Comparison of ENCODE assay signal across 8 cellular contexts in the genomic region with DNA sequence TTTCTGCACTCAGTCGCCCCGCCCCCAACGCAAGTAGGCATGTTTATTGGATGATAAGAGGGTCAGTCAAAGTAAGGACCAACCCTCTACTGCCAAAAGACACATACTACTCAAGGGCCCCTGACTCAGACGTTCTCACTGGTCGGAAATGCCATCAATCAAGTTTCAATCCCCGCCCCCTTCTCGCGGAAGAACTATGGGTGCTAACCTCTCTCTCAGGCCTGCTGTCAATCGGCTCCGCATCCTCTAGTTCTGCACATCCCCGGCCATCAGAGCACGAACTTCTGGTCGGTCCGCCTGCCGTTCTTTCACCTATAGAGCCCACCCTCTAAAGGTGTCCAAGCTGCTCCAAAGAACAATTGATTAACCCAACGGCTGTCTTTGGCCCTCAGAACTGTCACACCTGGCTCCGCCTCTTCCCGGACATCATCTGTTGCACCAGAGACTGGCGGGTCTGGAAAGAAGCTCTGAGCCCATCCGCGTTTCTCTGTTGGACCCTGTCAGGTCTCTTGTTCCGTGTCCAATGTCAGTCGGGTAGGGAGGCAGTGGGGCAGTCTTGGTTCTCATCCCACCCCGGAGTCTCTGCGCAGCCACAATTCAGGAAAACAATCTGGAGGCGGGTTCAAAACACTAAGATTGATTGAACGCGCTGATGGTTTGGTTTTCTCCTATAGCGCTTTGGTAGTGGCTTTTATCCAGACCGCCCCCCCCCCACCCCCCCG. TPM values are rescaled to one million over a fixed set of nuclear protein-coding genes. Genes with fewer than 3 reads are reported as not detected.
A peak's percentile ranks its signal among the peaks of the same experiment; 100 is the strongest.
DNase-seq lines count a peak whose midpoint lies in the region; ATAC-seq and TF ChIP-seq lines count a peak whose summit lies in the region.

No MANE protein-coding gene starts in this region.

- no peaks in the 10 kb centered on the region for H3K36me3 Mint-ChIP-seq in GM23338 (ENCODE audit: low read depth)
- H3K36me3 Mint-ChIP-seq in activated T-helper 17 cell treated with anti-CD3 and anti-CD28 coated beads, Interleukin-2, amount 50 U/mL, for 72 hours (ENCODE audit: low read depth): no peaks in the 10 kb centered on the region
- no peaks in the 10 kb centered on the region for H3K36me3 Mint-ChIP-seq in natural killer cell

- peak overlapping the region; percentile 90; the same call in 1 of the 2 replicates for H3K27ac Mint-ChIP-seq in GM23338
- peak overlapping the region; percentile 94 for H3K27ac Mint-ChIP-seq in activated T-helper 17 cell treated with anti-CD3 and anti-CD28 coated beads, Interleukin-2, amount 50 U/mL, for 72 hours
- peak overlapping the region; percentile 93 to 94 for H3K27ac Mint-ChIP-seq in natural killer cell

- H3K27me3 ChIP-seq in GM23338 (ENCODE audit: insufficient read depth): no peaks in the 10 kb centered on the region

- H3K4me1 ChIP-seq in GM23338 (ENCODE audit: insufficient read depth): no peaks in the 10 kb centered on the region

- H3K4me2 ChIP-seq in GM23338: peak overlapping the region; percentile 74

- H3K27me3 Mint-ChIP-seq in GM23338 (ENCODE audit: insufficient read depth, low read depth, poor library complexity) (no peaks in the 10 kb centered on the region), natural killer cell (ENCODE audit: low read depth in 2 of 2) (no peaks in the 10 kb centered on the region)
- no peaks in the 10 kb centered on the region for H3K27me3 Mint-ChIP-seq in activated T-helper 17 cell treated with anti-CD3 and anti-CD28 coated beads, Interleukin-2, amount 50 U/mL, for 72 hours

- peak overlapping the region; percentile 88; the same call in 1 of the 2 replicates for H2AFZ ChIP-seq in GM23338

- no peaks in the 10 kb centered on the region for H3K4me1 Mint-ChIP-seq in GM23338
- H3K4me1 Mint-ChIP-seq in activated T-helper 17 cell treated with anti-CD3 and anti-CD28 coated beads, Interleukin-2, amount 50 U/mL, for 72 hours: no peaks in the 10 kb centered on the region
- H3K4me1 Mint-ChIP-seq in natural killer cell: no peaks in the 10 kb centered on the region

- no peak overlapping the region for H3K27ac ChIP-seq in GM23338 (ENCODE audit: low read depth)

- no peaks in the 10 kb centered on the region for H3K36me3 ChIP-seq in GM23338 (ENCODE audit: insufficient read depth)

- H4K20me1 ChIP-seq in GM23338 (replicated peaks; ENCODE audit: insufficient read depth): no peaks in the 10 kb centered on the region

- H3K79me2 ChIP-seq in GM23338 (replicated peaks; ENCODE audit: insufficient read depth): no peaks in the 10 kb centered on the region

- no peaks in the 10 kb centered on the region for H3F3A ChIP-seq in GM23338 (replicated peaks; ENCODE audit: low read depth)

- peak overlapping the region; percentile 60 for H3K4me3 ChIP-seq in GM23338

- no peaks in the 10 kb centered on the region for H3K9me2 ChIP-seq in GM23338 (ENCODE audit: insufficient read depth)

- intact Hi-C loops in natural killer cell (cut with micrococcal nuclease): no loop called here

- H3K4me3 Mint-ChIP-seq in GM23338 (peak overlapping the region; percentile 97), natural killer cell (peak overlapping the region; percentile 93)
- H3K4me3 Mint-ChIP-seq in activated T-helper 17 cell treated with anti-CD3 and anti-CD28 coated beads, Interleukin-2, amount 50 U/mL, for 72 hours: peak overlapping the region; percentile 96

- TF ChIP-seq CTCF in GM23338 (conservative IDR thresholded peaks at IDR 0.05; ENCODE audit: low read depth in 2 of 2): no peak
- TF ChIP-seq CTCF in natural killer cell (IDR thresholded peaks at IDR 0.05): no peak

- no peaks in the 10 kb centered on the region for H3K9me3 Mint-ChIP-seq in GM23338
- H3K9me3 Mint-ChIP-seq in activated T-helper 17 cell treated with anti-CD3 and anti-CD28 coated beads, Interleukin-2, amount 50 U/mL, for 72 hours: no peaks in the 10 kb centered on the region
- H3K9me3 Mint-ChIP-seq in natural killer cell: no peaks in the 10 kb centered on the region

- ATAC-seq in GM23338 (peak; percentile 99), natural killer cell (peak; percentile 97 to 99 (median 98))
- peak; percentile 99 for ATAC-seq in activated T-helper 17 cell treated with anti-CD3 and anti-CD28 coated beads, Interleukin-2, amount 50 U/mL, for 72 hours (replicated peaks)

- DNase-seq in Daoy (ENCODE audit: low read depth) (peak; percentile 89), GM23338 (ENCODE audit: low spot score) (peak; percentile 91), Kasumi-1 (lab: John Stamatoyannopoulos, UW) (peak; percentile 92), RKO (ENCODE audit: low spot score) (peak; percentile 95), fibroblast of peridontal ligament (ENCODE audit: extremely low read depth) (peak; percentile 96), natural killer cell (peak; percentile 88)
- DNase-seq in stimulated activated naive CD4-positive, alpha-beta T cell (lab: John Stamatoyannopoulos, UW): peak; percentile 78 to 93 (median 87)

TF ChIP-seq in GM23338, 12 proteins besides CTCF, POLR2A, EP300 and RAD21 (continues in another document):
- TF ChIP-seq, protein P1, sequence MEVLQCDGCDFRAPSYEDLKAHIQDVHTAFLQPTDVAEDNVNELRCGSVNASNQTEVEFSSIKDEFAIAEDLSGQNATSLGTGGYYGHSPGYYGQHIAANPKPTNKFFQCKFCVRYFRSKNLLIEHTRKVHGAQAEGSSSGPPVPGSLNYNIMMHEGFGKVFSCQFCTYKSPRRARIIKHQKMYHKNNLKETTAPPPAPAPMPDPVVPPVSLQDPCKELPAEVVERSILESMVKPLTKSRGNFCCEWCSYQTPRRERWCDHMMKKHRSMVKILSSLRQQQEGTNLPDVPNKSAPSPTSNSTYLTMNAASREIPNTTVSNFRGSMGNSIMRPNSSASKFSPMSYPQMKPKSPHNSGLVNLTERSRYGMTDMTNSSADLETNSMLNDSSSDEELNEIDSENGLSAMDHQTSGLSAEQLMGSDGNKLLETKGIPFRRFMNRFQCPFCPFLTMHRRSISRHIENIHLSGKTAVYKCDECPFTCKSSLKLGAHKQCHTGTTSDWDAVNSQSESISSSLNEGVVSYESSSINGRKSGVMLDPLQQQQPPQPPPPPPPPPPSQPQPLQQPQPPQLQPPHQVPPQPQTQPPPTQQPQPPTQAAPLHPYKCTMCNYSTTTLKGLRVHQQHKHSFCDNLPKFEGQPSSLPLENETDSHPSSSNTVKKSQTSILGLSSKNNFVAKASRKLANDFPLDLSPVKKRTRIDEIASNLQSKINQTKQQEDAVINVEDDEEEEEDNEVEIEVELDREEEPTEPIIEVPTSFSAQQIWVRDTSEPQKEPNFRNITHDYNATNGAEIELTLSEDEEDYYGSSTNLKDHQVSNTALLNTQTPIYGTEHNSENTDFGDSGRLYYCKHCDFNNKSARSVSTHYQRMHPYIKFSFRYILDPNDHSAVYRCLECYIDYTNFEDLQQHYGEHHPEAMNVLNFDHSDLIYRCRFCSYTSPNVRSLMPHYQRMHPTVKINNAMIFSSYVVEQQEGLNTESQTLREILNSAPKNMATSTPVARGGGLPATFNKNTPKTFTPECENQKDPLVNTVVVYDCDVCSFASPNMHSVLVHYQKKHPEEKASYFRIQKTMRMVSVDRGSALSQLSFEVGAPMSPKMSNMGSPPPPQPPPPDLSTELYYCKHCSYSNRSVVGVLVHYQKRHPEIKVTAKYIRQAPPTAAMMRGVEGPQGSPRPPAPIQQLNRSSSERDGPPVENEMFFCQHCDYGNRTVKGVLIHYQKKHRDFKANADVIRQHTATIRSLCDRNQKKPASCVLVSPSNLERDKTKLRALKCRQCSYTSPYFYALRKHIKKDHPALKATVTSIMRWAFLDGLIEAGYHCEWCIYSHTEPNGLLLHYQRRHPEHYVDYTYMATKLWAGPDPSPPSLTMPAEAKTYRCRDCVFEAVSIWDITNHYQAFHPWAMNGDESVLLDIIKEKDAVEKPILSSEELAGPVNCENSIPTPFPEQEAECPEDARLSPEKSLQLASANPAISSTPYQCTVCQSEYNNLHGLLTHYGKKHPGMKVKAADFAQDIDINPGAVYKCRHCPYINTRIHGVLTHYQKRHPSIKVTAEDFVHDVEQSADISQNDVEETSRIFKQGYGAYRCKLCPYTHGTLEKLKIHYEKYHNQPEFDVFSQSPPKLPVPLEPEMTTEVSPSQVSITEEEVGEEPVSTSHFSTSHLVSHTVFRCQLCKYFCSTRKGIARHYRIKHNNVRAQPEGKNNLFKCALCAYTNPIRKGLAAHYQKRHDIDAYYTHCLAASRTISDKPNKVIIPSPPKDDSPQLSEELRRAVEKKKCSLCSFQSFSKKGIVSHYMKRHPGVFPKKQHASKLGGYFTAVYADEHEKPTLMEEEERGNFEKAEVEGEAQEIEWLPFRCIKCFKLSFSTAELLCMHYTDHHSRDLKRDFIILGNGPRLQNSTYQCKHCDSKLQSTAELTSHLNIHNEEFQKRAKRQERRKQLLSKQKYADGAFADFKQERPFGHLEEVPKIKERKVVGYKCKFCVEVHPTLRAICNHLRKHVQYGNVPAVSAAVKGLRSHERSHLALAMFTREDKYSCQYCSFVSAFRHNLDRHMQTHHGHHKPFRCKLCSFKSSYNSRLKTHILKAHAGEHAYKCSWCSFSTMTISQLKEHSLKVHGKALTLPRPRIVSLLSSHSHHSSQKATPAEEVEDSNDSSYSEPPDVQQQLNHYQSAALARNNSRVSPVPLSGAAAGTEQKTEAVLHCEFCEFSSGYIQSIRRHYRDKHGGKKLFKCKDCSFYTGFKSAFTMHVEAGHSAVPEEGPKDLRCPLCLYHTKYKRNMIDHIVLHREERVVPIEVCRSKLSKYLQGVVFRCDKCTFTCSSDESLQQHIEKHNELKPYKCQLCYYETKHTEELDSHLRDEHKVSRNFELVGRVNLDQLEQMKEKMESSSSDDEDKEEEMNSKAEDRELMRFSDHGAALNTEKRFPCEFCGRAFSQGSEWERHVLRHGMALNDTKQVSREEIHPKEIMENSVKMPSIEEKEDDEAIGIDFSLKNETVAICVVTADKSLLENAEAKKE (CRISPR knock-in tag; IDR thresholded peaks at IDR 0.05): no peak
- no peak for TF ChIP-seq POLR2AphosphoS5 (IDR thresholded peaks at IDR 0.05; ENCODE audit: low read depth)

RNA-seq across cellular contexts. Expression of a gene that starts 15.2 kb away (rescaled TPM):
- total RNA-seq in Daoy (2014; rRNA removed; shearing (Covaris generic)): 91.7 and 137 TPM in 2 replicates
- 52.2 and 103 TPM in 2 replicates for total RNA-seq in GM23338 (2014; rRNA removed; shearing (Covaris generic))
- polyA plus RNA-seq in GM23338 (2016; fragmentation: Nextera tagmentation; extraction: Ambion mirVana): 238 and 247 TPM in 2 replicates
- total RNA-seq in activated T-helper 17 cell treated with anti-CD3 and anti-CD28 coated beads, Interleukin-2, amount 50 U/mL, for 72 hours: 10 to 100 TPM; 72.3 to 94.4 TPM
- 10 to 100 TPM; 38.2 to 43.3 (median 42.3) TPM for total RNA-seq in natural killer cell

RNA-seq across cellular contexts. Expression of a gene that starts 15.7 kb away (rescaled TPM):
- 58.6 and 60.9 TPM in 2 replicates for total RNA-seq in Daoy (2014; rRNA removed; shearing (Covaris generic))
- total RNA-seq in GM23338 (2014; rRNA removed; shearing (Covaris generic)): 80.0 and 101 TPM in 2 replicates
- polyA plus RNA-seq in GM23338 (2016; fragmentation: Nextera tagmentation; extraction: Ambion mirVana): 38.9 and 39.5 TPM in 2 replicates
- 10 to 100 TPM; 54.3 to 57.9 TPM for total RNA-seq in activated T-helper 17 cell treated with anti-CD3 and anti-CD28 coated beads, Interleukin-2, amount 50 U/mL, for 72 hours
- total RNA-seq in natural killer cell: 10 to 100 TPM; 37.5 to 43.7 (median 39.4) TPM

RNA-seq across cellular contexts. Expression of a gene that starts 51.1 kb away (rescaled TPM):
- total RNA-seq in Daoy (2014; rRNA removed; shearing (Covaris generic)): not detected in 2 replicates
- total RNA-seq in GM23338 (2014; rRNA removed; shearing (Covaris generic)): 0.47 and 6.7 TPM in 2 replicates
- 5.5 and 5.9 TPM in 2 replicates for polyA plus RNA-seq in GM23338 (2016; fragmentation: Nextera tagmentation; extraction: Ambion mirVana)
- total RNA-seq in activated T-helper 17 cell treated with anti-CD3 and anti-CD28 coated beads, Interleukin-2, amount 50 U/mL, for 72 hours: not detected
- total RNA-seq in natural killer cell: not detected
